In the genomic region with DNA sequence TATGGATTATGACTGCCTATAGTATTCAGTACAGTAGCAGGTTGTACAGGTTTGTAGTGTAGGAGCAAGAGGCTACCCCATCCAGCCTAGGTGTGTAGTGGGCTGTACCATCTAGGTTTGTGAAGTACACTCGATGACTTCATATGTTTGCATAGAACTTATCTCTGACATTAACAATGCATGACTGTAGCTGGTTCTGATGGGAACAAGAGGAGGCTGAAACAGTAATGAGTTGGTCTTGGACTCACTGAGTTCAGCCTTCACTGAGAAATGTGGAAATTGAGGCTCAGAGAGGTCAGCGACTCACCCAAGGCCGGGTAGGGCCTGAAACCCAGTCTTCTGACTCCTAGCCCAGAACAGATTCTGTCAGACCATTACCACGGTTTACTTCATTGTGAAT, we compare ENCODE assay signal across 10 cellular contexts.
DNase-seq lines count a peak whose midpoint lies in the region; ATAC-seq, FAIRE-seq and TF ChIP-seq lines count a peak whose summit lies in the region.
"Had no signal": no experiment of that assay in that cellular context is flagged by ENCODE, and none has a peak within 500 bp of the region (broad histone marks: within the 10 kb centered on the region; RNA-seq: fewer than 3 reads in every experiment).

No MANE protein-coding gene starts in this region.

- peak; percentile 64 for DNase-seq in NCI-H2196 (lab: John Stamatoyannopoulos, UW; ENCODE audit: unreplicated experiment)
- no peak for DNase-seq in NCI-H2196 treated with DMSO at 0.1 percent for 48 hours (lab: John Stamatoyannopoulos, UW; ENCODE audit: unreplicated experiment)
- DNase-seq in NCI-H2029 treated with DMSO at 0.1 percent for 48 hours (lab: John Stamatoyannopoulos, UW): peak; percentile 86
- DNase-seq in choroid plexus epithelial cell (ENCODE audit: low read depth): peak; percentile 65
- peak; percentile 38 for DNase-seq in skeletal muscle cell (ENCODE audit: low read depth)
- no peak for DNase-seq in D721Med (ENCODE audit: insufficient read length, low spot score)
- DNase-seq: hippocampal formation, NCI-H524 had no signal

- FAIRE-seq in D721Med (lab: Jason Lieb, UNC): no peak

- no peak for TF ChIP-seq CTCF in choroid plexus epithelial cell (conservative IDR thresholded peaks at IDR 0.05; ENCODE audit: low read depth, low read length)
- TF ChIP-seq CTCF in D721Med (IDR thresholded peaks at IDR 0.05; ENCODE audit: insufficient read depth, missing control alignments): no peak

- H3K4me3 ChIP-seq in choroid plexus epithelial cell (ENCODE audit: low read depth, low read length) (no peak overlapping the region), skeletal muscle cell (ENCODE audit: low read depth, low read length) (no peak overlapping the region)

- ATAC-seq in GM18511 (IDR thresholded peaks at IDR 0.05; ENCODE audit: unreplicated experiment) (no peak), HG03139 (IDR thresholded peaks at IDR 0.05; ENCODE audit: unreplicated experiment) (no peak)

Comparison
In these comparisons a context has a peak if more than half of its experiments do, and no peak if none do; other contexts are left out.
1. DNase-seq: peak in NCI-H2196 (single experiment), NCI-H2029 treated with DMSO at 0.1 percent for 48 hours (single experiment), choroid plexus epithelial cell (single experiment) and skeletal muscle cell (single experiment); none in NCI-H2196 treated with DMSO at 0.1 percent for 48 hours (single experiment) and D721Med (single experiment).